In genomic region chr4:168593399-168593798, GRCh38 we compare ENCODE assay signal across 13 cellular contexts.
DNase-seq lines count a peak whose midpoint lies in the region; ATAC-seq, FAIRE-seq and TF ChIP-seq lines count a peak whose summit lies in the region.
"Had no signal": no experiment of that assay in that cellular context is flagged by ENCODE, and none has a peak within 500 bp of the region (broad histone marks: within the 10 kb centered on the region; RNA-seq: fewer than 3 reads in every experiment).

No MANE protein-coding gene starts in this region.

- H3K4me1 Mint-ChIP-seq in activated T-helper 2 cell treated with anti-CD3 and anti-CD28 coated beads, Interferon-gamma antibody, Interleukin-2, Interleukin-4, amounts not matched to agents 10 μg/mL and 5 μg/mL and 100 μg/mL, durations not matched to agents 14 hours and 24 hours and 36 hours (ENCODE audit: low read depth) = no peaks in the 10 kb centered on the region
- peaks cover 4% of the 10 kb centered on the region for H3K4me1 Mint-ChIP-seq in nephron progenitor cell

- TF ChIP-seq POLR2A in A549 (IDR thresholded peaks at IDR 0.05; ENCODE audit: low read length) = no peak

- no peaks in the 10 kb centered on the region for H3K36me3 ChIP-seq in RWPE2 (ENCODE audit: low read depth)

- FAIRE-seq in A549 (lab: Jason Lieb, UNC) = no peak

- no peak for ATAC-seq in A549
- ATAC-seq in RWPE2 (ENCODE audit: low read depth) = peak; percentile 45
- peak; percentile 35 for ATAC-seq in foreskin keratinocyte
- ATAC-seq: CD8-positive, alpha-beta T cell had no signal

- peaks cover 8% of the 10 kb centered on the region for H3K27me3 Mint-ChIP-seq in activated T-helper 2 cell treated with anti-CD3 and anti-CD28 coated beads, Interferon-gamma antibody, Interleukin-2, Interleukin-4, amounts not matched to agents 10 μg/mL and 5 μg/mL and 100 μg/mL, durations not matched to agents 14 hours and 24 hours and 36 hours (ENCODE audit: low read depth)
- H3K27me3 Mint-ChIP-seq in nephron progenitor cell (ENCODE audit: low read depth, poor library complexity) = no peaks in the 10 kb centered on the region

- no peaks in the 10 kb centered on the region for H3K36me3 Mint-ChIP-seq in activated T-helper 2 cell treated with anti-CD3 and anti-CD28 coated beads, Interferon-gamma antibody, Interleukin-2, Interleukin-4, amounts not matched to agents 10 μg/mL and 5 μg/mL and 100 μg/mL, durations not matched to agents 14 hours and 24 hours and 36 hours (ENCODE audit: low read depth)
- H3K36me3 Mint-ChIP-seq in nephron progenitor cell (ENCODE audit: low read depth) = no peaks in the 10 kb centered on the region
- H3K36me3 Mint-ChIP-seq: CD8-positive, alpha-beta T cell had no signal

- H3K4me3 ChIP-seq in A549 = no peak overlapping the region
- no peak overlapping the region for H3K4me3 ChIP-seq in RWPE2 (ENCODE audit: severe bottlenecking)

- H3K27ac ChIP-seq in A549 = peak overlapping the region; percentile 43 to 63; a peak in 5 of 6 replicates
- H3K27ac ChIP-seq in RWPE2 (ENCODE audit: poor library complexity, severe bottlenecking) = peak overlapping the region; percentile 82
- H3K27ac ChIP-seq in foreskin keratinocyte = peak overlapping the region; percentile 95

- CTCF ChIA-PET in A549 (lab: Yijun Ruan, JAX) = interaction anchor here (0.6 to 1.0 kb wide), 3 partner anchors 8 to 31 kb away, joined by 3 to 5 read pairs (median 3); no protein-coding TSS in a partner anchor

- no peak for TF ChIP-seq CTCF in A549 (IDR thresholded peaks at IDR 0.05)
- no peak for TF ChIP-seq CTCF in RWPE2 (IDR thresholded peaks at IDR 0.05; ENCODE audit: poor library complexity, severe bottlenecking)
- no peak for TF ChIP-seq CTCF in foreskin keratinocyte (conservative IDR thresholded peaks at IDR 0.05)
- TF ChIP-seq CTCF in nephron progenitor cell (IDR thresholded peaks at IDR 0.05) = no peak

- intact Hi-C loops in activated T-helper 2 cell treated with anti-CD3 and anti-CD28 coated beads, Interferon-gamma antibody, Interleukin-2, Interleukin-4, amounts not matched to agents 10 μg/mL and 5 μg/mL and 100 μg/mL, durations not matched to agents 14 hours and 24 hours and 36 hours (cut with micrococcal nuclease) = no loop called here

- no peaks in the 10 kb centered on the region for H3K9me3 Mint-ChIP-seq in activated T-helper 2 cell treated with anti-CD3 and anti-CD28 coated beads, Interferon-gamma antibody, Interleukin-2, Interleukin-4, amounts not matched to agents 10 μg/mL and 5 μg/mL and 100 μg/mL, durations not matched to agents 14 hours and 24 hours and 36 hours
- H3K9me3 Mint-ChIP-seq in nephron progenitor cell = no peaks in the 10 kb centered on the region
- H3K9me3 Mint-ChIP-seq: CD8-positive, alpha-beta T cell had no signal

- peak overlapping the region; percentile 48 for H3K4me2 ChIP-seq in A549

- TF ChIP-seq RAD21 in A549 (conservative IDR thresholded peaks at IDR 0.05 in 1 of 2, IDR thresholded peaks at IDR 0.05 in 1 of 2) = no peak

- H3K4me1 ChIP-seq in A549 (peaks cover 39% of the 10 kb centered on the region), RWPE2 (ENCODE audit: insufficient read depth, poor library complexity, severe bottlenecking) (peaks cover 37% of the 10 kb centered on the region), foreskin keratinocyte (peaks cover 44% of the 10 kb centered on the region)

- no peak overlapping the region for H3K27ac Mint-ChIP-seq in activated T-helper 2 cell treated with anti-CD3 and anti-CD28 coated beads, Interferon-gamma antibody, Interleukin-2, Interleukin-4, amounts not matched to agents 10 μg/mL and 5 μg/mL and 100 μg/mL, durations not matched to agents 14 hours and 24 hours and 36 hours
- no peak overlapping the region for H3K27ac Mint-ChIP-seq in nephron progenitor cell
- H3K27ac Mint-ChIP-seq: CD8-positive, alpha-beta T cell had no signal

- TF ChIP-seq EP300 in A549 (IDR thresholded peaks at IDR 0.05) = no peak

- no peak overlapping the region for H3K4me3 Mint-ChIP-seq in activated T-helper 2 cell treated with anti-CD3 and anti-CD28 coated beads, Interferon-gamma antibody, Interleukin-2, Interleukin-4, amounts not matched to agents 10 μg/mL and 5 μg/mL and 100 μg/mL, durations not matched to agents 14 hours and 24 hours and 36 hours (ENCODE audit: low read depth)
- no peak overlapping the region for H3K4me3 Mint-ChIP-seq in nephron progenitor cell
- H3K4me3 Mint-ChIP-seq: CD8-positive, alpha-beta T cell had no signal

- POLR2A ChIA-PET in A549 (lab: Yijun Ruan, JAX) = no interaction called here

- no peaks in the 10 kb centered on the region for H3K9me3 ChIP-seq in A549
- no peaks in the 10 kb centered on the region for H3K9me3 ChIP-seq in RWPE2 (ENCODE audit: severe bottlenecking)

- no peaks in the 10 kb centered on the region for H3K27me3 ChIP-seq in RWPE2 (ENCODE audit: insufficient read depth, poor library complexity, severe bottlenecking)
- no peaks in the 10 kb centered on the region for H3K27me3 ChIP-seq in foreskin keratinocyte

- WGBS in A549 (ENCODE audit: missing lambda C conversion rate) = 13% methylated on average over 4 of the region's 4 CpGs

- DNase-seq in A549 (ENCODE audit: low read depth in 1 of 2, low spot score in 1 of 2) (no peak), COR-L47 (lab: John Stamatoyannopoulos, UW) (peak; percentile 12), RWPE2 (ENCODE audit: low spot score) (no peak), foreskin keratinocyte (peak; percentile 95 to 96), nephron progenitor cell (no peak)
- DNase-seq in activated CD4-positive, alpha-beta T cell treated with anti-CD3 and anti-CD28 coated beads, Interleukin-2, amount 50 U/mL, for 4 hours = no peak
- no peak for DNase-seq in activated T-helper 2 cell treated with anti-CD3 and anti-CD28 coated beads, Interferon-gamma antibody, Interleukin-2, Interleukin-4, amounts not matched to agents 10 μg/mL and 5 μg/mL and 100 μg/mL, durations not matched to agents 14 hours and 24 hours and 36 hours (ENCODE audit: low spot score)
- DNase-seq: CD8-positive, alpha-beta T cell; EL; H7; Karpas-422; NCI-H82; SW 1271 had no signal

TF ChIP-seq in A549, 52 proteins besides CTCF, POLR2A, EP300 and RAD21:
- peak; percentile 67; the same call in 1 of the 2 replicates for TF ChIP-seq E2F6 (IDR thresholded peaks at IDR 0.05; ENCODE audit: borderline replicate concordance, low read depth)
- no peak for TF ChIP-seq HES2 (IDR thresholded peaks at IDR 0.05)

Comparison
In these comparisons a context has a peak if more than half of its experiments do, and no peak if none do; other contexts are left out.
1. ATAC-seq: peak in RWPE2 (single experiment) and foreskin keratinocyte (single experiment); none in A549 (0 of 2).
2. DNase-seq: peak in COR-L47 (single experiment) and foreskin keratinocyte (2 of 2); none in A549 (0 of 2), RWPE2 (single experiment), activated CD4-positive, alpha-beta T cell treated with anti-CD3 and anti-CD28 coated beads, Interleukin-2, amount 50 U/mL, for 4 hours (0 of 2), activated T-helper 2 cell treated with anti-CD3 and anti-CD28 coated beads, Interferon-gamma antibody, Interleukin-2, Interleukin-4, amounts not matched to agents 10 μg/mL and 5 μg/mL and 100 μg/mL, durations not matched to agents 14 hours and 24 hours and 36 hours (single experiment) and nephron progenitor cell (single experiment).
3. Peak in every context shown above with its lines, with median percentiles within 50 percentile points of each other: H3K27ac ChIP-seq.